Comparison of ENCODE assay signal across 9 cellular contexts in genomic region chr1:86502125-86502646, GRCh38. TPM values are rescaled to one million over a fixed set of nuclear protein-coding genes. Genes with fewer than 3 reads are reported as not detected.
DNase-seq lines count a peak whose midpoint lies in the region; ATAC-seq lines count a peak whose summit lies in the region.
"Not testable (repeated sequence)": the region's sequence is repeated elsewhere in the genome, so short reads cannot be mapped to it uniquely, and the experiment has no call there.
"Had no signal": no experiment of that assay in that cellular context is flagged by ENCODE, and none has a peak within 500 bp of the region (broad histone marks: within the 10 kb centered on the region; RNA-seq: fewer than 3 reads in every experiment).

No MANE protein-coding gene starts in this region.

- H3K27ac ChIP-seq in ectodermal cell (ENCODE audit: insufficient read depth, low read depth, low read length, poor library complexity, severe bottlenecking), result not testable (repeated sequence)

- not testable (repeated sequence) for H3K9me3 ChIP-seq in ectodermal cell (ENCODE audit: control insufficient read depth, low read length)

- WGBS in ectodermal cell, 2 experiments, result 44 to 46% methylated on average over 16 of the region's 16 CpGs

- DNase-seq in COLO668 (lab: John Stamatoyannopoulos, UW; ENCODE audit: unreplicated experiment) (peak; percentile 52), NCI-H748 (lab: John Stamatoyannopoulos, UW; ENCODE audit: unreplicated experiment) (peak; percentile 52), left kidney (ENCODE audit: low read depth, low spot score) (peak; percentile 61)
- peak; percentile 58 for DNase-seq in activated CD8-positive, alpha-beta memory T cell treated with anti-CD3 and anti-CD28 coated beads for 24 hours
- peak in 2 of 3 donors; percentile 5 to 15 for DNase-seq in stimulated activated CD4-positive, alpha-beta T cell treated with anti-CD3 and anti-CD28 coated beads, Interleukin-12 subunit alpha, Interleukin-12 subunit beta, amount 100 ng/mL, for 48 hours (ENCODE audit: low read depth in 2 of 3, low spot score in 1 of 3)

- ATAC-seq in GM19372 (IDR thresholded peaks at IDR 0.05; ENCODE audit: low read depth, unreplicated experiment), result peak; percentile 79
- ATAC-seq in HG03175 (IDR thresholded peaks at IDR 0.05; ENCODE audit: unreplicated experiment), result peak; percentile 80

- H3K27me3 ChIP-seq in ectodermal cell (ENCODE audit: control insufficient read depth, insufficient read depth, low read length, poor library complexity, severe bottlenecking), result not testable (repeated sequence)

- peak overlapping the region; percentile 1 for H3K4me3 ChIP-seq in ectodermal cell (ENCODE audit: insufficient read depth, low read depth, low read length)

- not testable (repeated sequence) for H3K36me3 ChIP-seq in ectodermal cell (ENCODE audit: control insufficient read depth, insufficient read depth, low read length)

- peaks cover 12% of the 10 kb centered on the region for H3K4me1 ChIP-seq in ectodermal cell (ENCODE audit: control insufficient read depth, insufficient read depth, low read length)

RNA-seq across cellular contexts. Expression of gene CLCA1, which starts 33.5 kb away (rescaled TPM):
- not detected for polyA plus RNA-seq in ectodermal cell (2013, experiment 1 of 4)
- not detected for polyA plus RNA-seq in ectodermal cell (2013, experiment 2 of 4)
- not detected for polyA plus RNA-seq in ectodermal cell (2013, experiment 3 of 4)
- not detected for polyA plus RNA-seq in ectodermal cell (2013, experiment 4 of 4)
- polyA plus RNA-seq: urinary bladder had no signal

RNA-seq across cellular contexts. Expression of gene CLCA4, which starts 44.7 kb away (rescaled TPM):
- not detected for polyA plus RNA-seq in ectodermal cell (2013, experiment 1 of 4)
- not detected for polyA plus RNA-seq in ectodermal cell (2013, experiment 2 of 4)
- not detected for polyA plus RNA-seq in ectodermal cell (2013, experiment 3 of 4)
- polyA plus RNA-seq in ectodermal cell (2013, experiment 4 of 4), result not detected

Comparison
In these comparisons a context has a peak if more than half of its experiments do, and no peak if none do; other contexts are left out.
1. DNase-seq: peak in every context shown above with its lines; median percentile 61 in left kidney; 58 in activated CD8-positive, alpha-beta memory T cell treated with anti-CD3 and anti-CD28 coated beads for 24 hours; 52 in COLO668; 52 in NCI-H748; 10 in stimulated activated CD4-positive, alpha-beta T cell treated with anti-CD3 and anti-CD28 coated beads, Interleukin-12 subunit alpha, Interleukin-12 subunit beta, amount 100 ng/mL, for 48 hours.